In the genomic region with DNA sequence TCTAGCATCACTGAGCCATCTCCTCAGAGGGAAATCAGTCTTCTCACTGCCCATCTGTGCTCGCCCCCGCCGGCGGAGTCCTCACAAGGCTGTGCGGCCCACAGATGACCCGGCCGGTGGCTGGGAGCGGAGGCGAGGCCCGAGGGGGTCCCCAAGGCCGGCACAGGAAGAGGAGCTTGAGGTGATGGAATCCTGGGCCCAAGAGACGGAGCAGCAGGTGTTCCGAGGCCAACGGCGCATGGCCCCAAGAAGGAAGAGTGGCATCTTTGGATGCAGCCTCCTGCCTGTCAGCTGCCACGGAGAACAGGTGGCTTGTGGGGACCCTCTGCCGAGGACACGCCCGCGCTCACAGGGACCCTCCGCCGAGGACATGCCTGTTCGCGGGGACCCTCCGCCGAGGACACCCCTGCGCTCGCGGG, we compare ENCODE assay signal across 26 cellular contexts.
"Had no signal": no experiment of that assay in that cellular context is flagged by ENCODE, and none has a peak within 500 bp of the region (broad histone marks: within the 10 kb centered on the region; RNA-seq: fewer than 3 reads in every experiment).

No MANE protein-coding gene starts in this region.

- DNase-seq: activated CD4-positive, alpha-beta T cell treated with anti-CD3 and anti-CD28 coated beads for 48 hours; activated CD4-positive, alpha-beta T cell treated with anti-CD3 and anti-CD28 coated beads, Interleukin-2, amount 50 U/mL, for 48 hours; activated CD8-positive, alpha-beta memory T cell treated with anti-CD3 and anti-CD28 coated beads, Interleukin-2, amount 50 U/mL, for 48 hours; activated gamma-delta T cell; activated naive CD4-positive, alpha-beta T cell treated with anti-CD3 and anti-CD28 coated beads, Interleukin-2, amount 10 ng/mL, durations not matched to agents 7 days and 5 days; activated naive CD8-positive, alpha-beta T cell treated with anti-CD3 and anti-CD28 coated beads, Interleukin-2, amount 10 ng/mL, durations not matched to agents 7 days and 5 days; activated T-cell treated with anti-CD3 and anti-CD28 coated beads, Interleukin-2, amount 50 U/mL, for 24 hours; brain microvascular endothelial cell; caudate nucleus; endodermal cell; foreskin fibroblast; hypothalamus; immature natural killer cell; nucleus accumbens; stimulated activated CD4-positive, alpha-beta T cell treated with anti-CD3 and anti-CD28 coated beads, Interleukin-2, amount 100 ng/mL, for 48 hours; stimulated activated naive CD4-positive, alpha-beta T cell treated with Interleukin-2 at 50 U/mL for 16 hours; T-helper 9 cell had no signal

- ATAC-seq: activated CD4-positive, CD25-positive, alpha-beta regulatory T cell treated with anti-CD3 and anti-CD28 coated beads, Interleukin-2, amount 50 U/mL, for 24 hours; esophagus mucosa; heart left ventricle; left lobe of liver; right cardiac atrium had no signal

- H3K36me3 ChIP-seq: brain microvascular endothelial cell had no signal

- H3K9me3 Mint-ChIP-seq: activated naive CD4-positive, alpha-beta T cell treated with anti-CD3 and anti-CD28 coated beads, Interleukin-2, amount 10 ng/mL, durations not matched to agents 7 days and 5 days; activated naive CD8-positive, alpha-beta T cell treated with anti-CD3 and anti-CD28 coated beads, Interleukin-2, amount 10 ng/mL, durations not matched to agents 7 days and 5 days; activated T-cell treated with anti-CD3 and anti-CD28 coated beads, Interleukin-2, amount 50 U/mL, for 24 hours; endodermal cell; immature natural killer cell; T-helper 1 cell treated with Interleukin-12 subunit alpha and Interleukin-12 subunit beta and Interleukin-4 antibody, amounts not matched to agents 30 μg/mL and 1 μg/mL, for 36 hours had no signal

- H3K4me1 ChIP-seq: heart left ventricle, parathyroid adenoma, tibial nerve had no signal

- H3K4me1 Mint-ChIP-seq: activated naive CD4-positive, alpha-beta T cell treated with anti-CD3 and anti-CD28 coated beads, Interleukin-2, amount 10 ng/mL, durations not matched to agents 7 days and 5 days; endodermal cell; immature natural killer cell had no signal

- H3K36me3 Mint-ChIP-seq: activated naive CD4-positive, alpha-beta T cell treated with anti-CD3 and anti-CD28 coated beads, Interleukin-2, amount 10 ng/mL, durations not matched to agents 7 days and 5 days; activated naive CD8-positive, alpha-beta T cell treated with anti-CD3 and anti-CD28 coated beads, Interleukin-2, amount 10 ng/mL, durations not matched to agents 7 days and 5 days had no signal

- H3K9me3 ChIP-seq: heart left ventricle, tibial nerve had no signal

- H3K4me3 Mint-ChIP-seq: activated naive CD4-positive, alpha-beta T cell treated with anti-CD3 and anti-CD28 coated beads, Interleukin-2, amount 10 ng/mL, durations not matched to agents 7 days and 5 days; activated naive CD8-positive, alpha-beta T cell treated with anti-CD3 and anti-CD28 coated beads, Interleukin-2, amount 10 ng/mL, durations not matched to agents 7 days and 5 days; activated T-cell treated with anti-CD3 and anti-CD28 coated beads, Interleukin-2, amount 50 U/mL, for 24 hours; endodermal cell; immature natural killer cell; T-helper 1 cell treated with Interleukin-12 subunit alpha and Interleukin-12 subunit beta and Interleukin-4 antibody, amounts not matched to agents 30 μg/mL and 1 μg/mL, for 36 hours had no signal

- H3K27me3 ChIP-seq: brain microvascular endothelial cell, heart left ventricle, tibial nerve had no signal

- H3K4me3 ChIP-seq: heart left ventricle, tibial nerve had no signal

- H3K27me3 Mint-ChIP-seq: activated naive CD4-positive, alpha-beta T cell treated with anti-CD3 and anti-CD28 coated beads, Interleukin-2, amount 10 ng/mL, durations not matched to agents 7 days and 5 days; activated naive CD8-positive, alpha-beta T cell treated with anti-CD3 and anti-CD28 coated beads, Interleukin-2, amount 10 ng/mL, durations not matched to agents 7 days and 5 days; activated T-cell treated with anti-CD3 and anti-CD28 coated beads, Interleukin-2, amount 50 U/mL, for 24 hours had no signal

- H3K27ac Mint-ChIP-seq: activated naive CD4-positive, alpha-beta T cell treated with anti-CD3 and anti-CD28 coated beads, Interleukin-2, amount 10 ng/mL, durations not matched to agents 7 days and 5 days; activated naive CD8-positive, alpha-beta T cell treated with anti-CD3 and anti-CD28 coated beads, Interleukin-2, amount 10 ng/mL, durations not matched to agents 7 days and 5 days; activated T-cell treated with anti-CD3 and anti-CD28 coated beads, Interleukin-2, amount 50 U/mL, for 24 hours; endodermal cell; immature natural killer cell; T-helper 1 cell treated with Interleukin-12 subunit alpha and Interleukin-12 subunit beta and Interleukin-4 antibody, amounts not matched to agents 30 μg/mL and 1 μg/mL, for 36 hours had no signal

- H3K27ac ChIP-seq: brain microvascular endothelial cell, heart left ventricle, parathyroid adenoma, tibial nerve, VCaP had no signal
